Comparison of ENCODE assay signal across 14 cellular contexts in genomic region chr18:12890500-12890899, GRCh38. TPM values are rescaled to one million over a fixed set of nuclear protein-coding genes. Genes with fewer than 3 reads are reported as not detected.
DNase-seq lines count a peak whose midpoint lies in the region; ATAC-seq, FAIRE-seq and TF ChIP-seq lines count a peak whose summit lies in the region.
"Had no signal": no experiment of that assay in that cellular context is flagged by ENCODE, and none has a peak within 500 bp of the region (broad histone marks: within the 10 kb centered on the region; RNA-seq: fewer than 3 reads in every experiment).

No MANE protein-coding gene starts in this region.

- no peak for FAIRE-seq in H1 (lab: Jason Lieb, UNC)
- FAIRE-seq: islet of Langerhans had no signal

- H3K4me1 Mint-ChIP-seq in natural killer cell treated with Interleukin-12 subunit alpha and Interleukin-12 subunit beta and Interleukin-15 and Interleukin-18, amount 100 ng/mL, for 72 hours (ENCODE audit: low read depth in 2 of 2), result peaks cover 45 to 53% of the 10 kb centered on the region in 2 donors
- H3K4me1 Mint-ChIP-seq in natural killer cell, result peaks cover 8 to 15% of the 10 kb centered on the region in 2 donors

- H3K27me3 Mint-ChIP-seq in natural killer cell treated with Interleukin-12 subunit alpha and Interleukin-12 subunit beta and Interleukin-15 and Interleukin-18, amount 100 ng/mL, for 72 hours, result peaks cover 0 to 2% of the 10 kb centered on the region in 2 donors
- H3K27me3 Mint-ChIP-seq in natural killer cell (ENCODE audit: low read depth in 2 of 2), result peaks cover 0 to 7% of the 10 kb centered on the region in 2 donors

- no peak for TF ChIP-seq CTCF in natural killer cell (IDR thresholded peaks at IDR 0.05)
- peak in 2 of 3 experiments; percentile 2 to 45; a peak in 3 of 4 replicates for TF ChIP-seq CTCF in H1 (IDR thresholded peaks at IDR 0.05; ENCODE audit: control extremely low read depth in 1 of 3, insufficient read depth in 1 of 3, low read depth in 1 of 3, low read length in 3 of 3)
- TF ChIP-seq CTCF in upper lobe of right lung (IDR thresholded peaks at IDR 0.05), result no peak

- ATAC-seq in natural killer cell treated with Interleukin-12 subunit alpha and Interleukin-12 subunit beta and Interleukin-15 and Interleukin-18, amount 100 ng/mL, for 72 hours, result peak in 1 of 2 donors; percentile 53
- ATAC-seq in natural killer cell (no peak), upper lobe of right lung (peak; percentile 52)
- ATAC-seq: activated T-cell treated with anti-CD3 and anti-CD28 coated beads, Interleukin-2, amount 50 U/mL, for 72 hours had no signal

- H2BK12ac ChIP-seq in H1 (ENCODE audit: low read depth, low read length), result no peak overlapping the region

- no peak overlapping the region for H4K8ac ChIP-seq in H1 (ENCODE audit: extremely low read depth, insufficient read depth, low read length)

- H3K27ac ChIP-seq in H1 (ENCODE audit: low read depth, low read length), result no peak overlapping the region
- no peak overlapping the region for H3K27ac ChIP-seq in upper lobe of right lung
- H3K27ac ChIP-seq: SJSA1 had no signal

- no peak overlapping the region for H2BK5ac ChIP-seq in H1 (ENCODE audit: low read depth, low read length)

- H3K9me3 ChIP-seq in H1 (ENCODE audit: insufficient read depth in 2 of 2, low read depth in 1 of 2, low read length in 1 of 2) (no peaks in the 10 kb centered on the region; a peak in 1 of 4 replicates), upper lobe of right lung (no peaks in the 10 kb centered on the region)
- H3K9me3 ChIP-seq: SJSA1 had no signal

- no peak overlapping the region for H2BK120ac ChIP-seq in H1 (replicated peaks; ENCODE audit: low read depth, low read length)

- no peaks in the 10 kb centered on the region for H4K20me1 ChIP-seq in H1 (replicated peaks in 1 of 2; ENCODE audit: control insufficient read depth in 1 of 2, insufficient read depth in 2 of 2, low read length in 2 of 2)

- CTCF ChIA-PET in H1 (lab: Charles Lee; ENCODE audit: partially characterized antibody), result interaction anchor here (0.9 to 6.1 kb wide), 22 partner anchors 9 to 168 kb away, joined by 3 to 34 read pairs (median 6); no protein-coding TSS in a partner anchor

- no peak overlapping the region for H3K18ac ChIP-seq in H1 (ENCODE audit: extremely low read depth, low read length)

- no peak overlapping the region for H2AFZ ChIP-seq in H1 (ENCODE audit: low read length)

- no peak overlapping the region for H3K56ac ChIP-seq in H1 (replicated peaks; ENCODE audit: insufficient read length, low read depth, low read length)

- POLR2A ChIA-PET in H1 (lab: Charles Lee; ENCODE audit: partially characterized antibody), result interaction anchor here (1.3 to 1.6 kb wide), 2 partner anchors 9 to 22 kb away, joined by 3 to 4 read pairs; no protein-coding TSS in a partner anchor

- no peak overlapping the region for H3K23ac ChIP-seq in H1 (ENCODE audit: insufficient read length)

- H3K79me2 ChIP-seq in H1 (ENCODE audit: control insufficient read depth in 1 of 2, insufficient read depth in 2 of 2, low read length in 2 of 2), result no peaks in the 10 kb centered on the region

- H3K9ac ChIP-seq in H1 (replicated peaks in 1 of 4; ENCODE audit: extremely low read depth in 1 of 4, low read depth in 3 of 4, low read length in 3 of 4), result no peak overlapping the region

- peak overlapping the region; percentile 17 to 78 for H3K27ac Mint-ChIP-seq in natural killer cell treated with Interleukin-12 subunit alpha and Interleukin-12 subunit beta and Interleukin-15 and Interleukin-18, amount 100 ng/mL, for 72 hours
- no peak overlapping the region for H3K27ac Mint-ChIP-seq in natural killer cell
- H3K27ac Mint-ChIP-seq: activated T-cell treated with anti-CD3 and anti-CD28 coated beads, Interleukin-2, amount 50 U/mL, for 72 hours; CD4-positive, alpha-beta memory T cell; progenitor cell of endocrine pancreas had no signal

- H4K5ac ChIP-seq in H1 (ENCODE audit: insufficient read length, low read depth, low read length), result no peak overlapping the region

- DNase-seq in natural killer cell treated with Interleukin-12 subunit alpha and Interleukin-12 subunit beta and Interleukin-15 and Interleukin-18, amount 100 ng/mL, for 72 hours (ENCODE audit: low spot score), result no peak
- DNase-seq in natural killer cell, result no peak
- DNase-seq in NCI-H82 treated with DMSO at 0.1 percent for 48 hours (lab: John Stamatoyannopoulos, UW; ENCODE audit: unreplicated experiment), result peak; percentile 42
- DNase-seq in H1 (ENCODE audit: low read depth in 1 of 2, low spot score in 2 of 2), result no peak
- no peak for DNase-seq in upper lobe of right lung
- DNase-seq in NCI-H1417 treated with DMSO at 0.1 percent for 48 hours (lab: John Stamatoyannopoulos, UW), result no peak
- no peak for DNase-seq in NCI-H774 (lab: John Stamatoyannopoulos, UW)
- no peak for DNase-seq in KG1 (lab: John Stamatoyannopoulos, UW)
- DNase-seq: activated T-cell treated with anti-CD3 and anti-CD28 coated beads, Interleukin-2, amount 50 U/mL, for 72 hours; CD4-positive, alpha-beta memory T cell; cortex of kidney had no signal

- H3K9me3 Mint-ChIP-seq in natural killer cell treated with Interleukin-12 subunit alpha and Interleukin-12 subunit beta and Interleukin-15 and Interleukin-18, amount 100 ng/mL, for 72 hours, result no peaks in the 10 kb centered on the region
- no peaks in the 10 kb centered on the region for H3K9me3 Mint-ChIP-seq in natural killer cell
- H3K9me3 Mint-ChIP-seq: activated T-cell treated with anti-CD3 and anti-CD28 coated beads, Interleukin-2, amount 50 U/mL, for 72 hours had no signal

- no peaks in the 10 kb centered on the region for H3K27me3 ChIP-seq in H1 (replicated peaks in 1 of 4; ENCODE audit: control insufficient read depth in 3 of 4, extremely low read depth in 1 of 4, insufficient read depth in 3 of 4, low read length in 3 of 4)
- H3K27me3 ChIP-seq in upper lobe of right lung, result no peaks in the 10 kb centered on the region
- H3K27me3 ChIP-seq: SJSA1 had no signal

- no peak overlapping the region for H3K4me3 Mint-ChIP-seq in natural killer cell treated with Interleukin-12 subunit alpha and Interleukin-12 subunit beta and Interleukin-15 and Interleukin-18, amount 100 ng/mL, for 72 hours
- no peak overlapping the region for H3K4me3 Mint-ChIP-seq in natural killer cell
- H3K4me3 Mint-ChIP-seq: activated T-cell treated with anti-CD3 and anti-CD28 coated beads, Interleukin-2, amount 50 U/mL, for 72 hours; CD4-positive, alpha-beta memory T cell had no signal

- H2BK15ac ChIP-seq in H1 (ENCODE audit: low read length), result no peak overlapping the region

- peak in 1 of 2 experiments; percentile 30; a peak in 2 of 4 replicates for TF ChIP-seq RAD21 in H1 (IDR thresholded peaks at IDR 0.05 in 1 of 2, conservative IDR thresholded peaks at IDR 0.05 in 1 of 2; ENCODE audit: low read depth in 2 of 2, low read length in 2 of 2)

- TF ChIP-seq EP300 in H1 (IDR thresholded peaks at IDR 0.05; ENCODE audit: borderline replicate concordance in 1 of 2, low read depth in 2 of 2, low read length in 2 of 2), result no peak

- intact Hi-C loops in natural killer cell (cut with micrococcal nuclease) (loop anchor here (5.0 kb wide), 2 partner anchors 163 to 267 kb away; no protein-coding TSS in a partner anchor), upper lobe of right lung (cut with DNase I) (no loop called here)

- H3K4me1 ChIP-seq in H1 (replicated peaks in 1 of 4; ENCODE audit: control insufficient read depth in 3 of 4, insufficient read depth in 4 of 4, low read length in 3 of 4) (peaks cover 0 to 10% (median 2%) of the 10 kb centered on the region in 4 experiments; a peak in 3 of 7 replicates), upper lobe of right lung (no peaks in the 10 kb centered on the region)
- H3K4me1 ChIP-seq: SJSA1 had no signal

- no peak overlapping the region for H3K4ac ChIP-seq in H1 (replicated peaks; ENCODE audit: insufficient read length, low read depth, low read length)

- no peak overlapping the region for H2BK20ac ChIP-seq in H1 (ENCODE audit: low read length)

- WGBS in H1 (ENCODE audit: extremely low coverage in 1 of 2, insufficient coverage in 1 of 2, insufficient read length in 1 of 2, insufficient replicate concordance in 2 of 2, low coverage in 1 of 2, low lambda C conversion rate in 2 of 2, missing lambda C conversion rate in 1 of 2), 2 experiments, result 86% methylated on average over 4 of the region's 4 CpGs; no CpG with 5 or more reads in 1 of the 2 experiments

- no peak for TF ChIP-seq POLR2A in H1 (IDR thresholded peaks at IDR 0.05; ENCODE audit: control extremely low read depth in 1 of 2, low read depth in 2 of 2, low read length in 2 of 2)

- H3K36me3 Mint-ChIP-seq in natural killer cell treated with Interleukin-12 subunit alpha and Interleukin-12 subunit beta and Interleukin-15 and Interleukin-18, amount 100 ng/mL, for 72 hours, result no peaks in the 10 kb centered on the region
- H3K36me3 Mint-ChIP-seq in natural killer cell, result no peaks in the 10 kb centered on the region
- H3K36me3 Mint-ChIP-seq: CD4-positive, alpha-beta memory T cell had no signal

- H4K91ac ChIP-seq in H1 (replicated peaks; ENCODE audit: insufficient read length, low read length), result no peak overlapping the region

- no peak overlapping the region for H3K4me3 ChIP-seq in H1 (ENCODE audit: extremely low read depth in 1 of 4, insufficient read depth in 2 of 4, low read depth in 3 of 4, low read length in 4 of 4)
- no peak overlapping the region for H3K4me3 ChIP-seq in upper lobe of right lung
- H3K4me3 ChIP-seq: SJSA1 had no signal

- H2AK5ac ChIP-seq in H1 (ENCODE audit: low read depth, low read length), result no peak overlapping the region

- H3K79me1 ChIP-seq in H1 (ENCODE audit: low read depth, low read length), result no peaks in the 10 kb centered on the region

- H3K36me3 ChIP-seq in H1 (ENCODE audit: control insufficient read depth in 2 of 4, insufficient read depth in 4 of 4, low read length in 3 of 4) (no peaks in the 10 kb centered on the region), upper lobe of right lung (no peaks in the 10 kb centered on the region)
- H3K36me3 ChIP-seq: SJSA1 had no signal

- no peak overlapping the region for H3K14ac ChIP-seq in H1 (ENCODE audit: insufficient read length)

- no peaks in the 10 kb centered on the region for H3K23me2 ChIP-seq in H1 (ENCODE audit: low read depth, low read length)

- H3K4me2 ChIP-seq in H1 (ENCODE audit: insufficient read depth in 1 of 2, low read depth in 2 of 2, low read length in 2 of 2), result no peak overlapping the region

RNA-seq across cellular contexts. Expression of gene PTPN2, which starts 6.5 kb away (rescaled TPM):
- 100 to 1,000 TPM; 151 to 156 TPM for total RNA-seq in natural killer cell treated with Interleukin-12 subunit alpha and Interleukin-12 subunit beta and Interleukin-15 and Interleukin-18, amount 100 ng/mL, for 72 hours
- 100 to 1,000 TPM; 110 to 115 (median 112) TPM for total RNA-seq in natural killer cell
- total RNA-seq in H1 (2021; fragmentation: NEBNext Ultra II Directional; extraction: Animal tissue kit (Norgen Biotek cat#: 25700)), result 54.0 and 54.5 TPM in 2 replicates
- polyA plus RNA-seq in H1 (2011; rRNA removed), result 11.6 and 16.4 TPM in 2 replicates
- polyA plus RNA-seq in H1 (2011; cell fraction: cytosol; rRNA removed), result 28.2 TPM
- polyA plus RNA-seq in H1 (2011; cell fraction: nucleus; rRNA removed), result 22.1 TPM
- polyA plus RNA-seq in H1 (2012, experiment 1 of 2), result 31.5 to 52.7 TPM (median 36.8 TPM) in 4 replicates
- polyA plus RNA-seq in H1 (2012, experiment 2 of 2), result 6.6 TPM
- polyA plus RNA-seq in H1 (2013, experiment 1 of 2), result 44.5 TPM
- 43.4 TPM for polyA plus RNA-seq in H1 (2013, experiment 2 of 2)
- polyA minus RNA-seq in H1 (2011; rRNA and poly(A)+ RNA removed), result 50.2 and 63.2 TPM in 2 replicates
- polyA minus RNA-seq in H1 (2011; cell fraction: cytosol; rRNA and poly(A)+ RNA removed), result 27.0 TPM
- 39.9 TPM for polyA minus RNA-seq in H1 (2011; cell fraction: nucleus; rRNA and poly(A)+ RNA removed)
- 53.9 TPM for total RNA-seq in upper lobe of right lung

RNA-seq across cellular contexts. Expression of gene SEH1L, which starts 57.3 kb away (rescaled TPM):
- total RNA-seq in natural killer cell treated with Interleukin-12 subunit alpha and Interleukin-12 subunit beta and Interleukin-15 and Interleukin-18, amount 100 ng/mL, for 72 hours, result 100 to 1,000 TPM in 1 of 2 donors, 10 to 100 TPM in 1; 67.2 to 102 TPM
- 10 to 100 TPM; 24.5 to 28.4 (median 26.5) TPM for total RNA-seq in natural killer cell
- total RNA-seq in H1 (2021; fragmentation: NEBNext Ultra II Directional; extraction: Animal tissue kit (Norgen Biotek cat#: 25700)), result 92.6 and 96.7 TPM in 2 replicates
- polyA plus RNA-seq in H1 (2011; rRNA removed), result 31.9 and 41.7 TPM in 2 replicates
- polyA plus RNA-seq in H1 (2011; cell fraction: cytosol; rRNA removed), result 43.4 TPM
- 27.8 TPM for polyA plus RNA-seq in H1 (2011; cell fraction: nucleus; rRNA removed)
- 37.0 to 49.9 TPM (median 42.1 TPM) in 4 replicates for polyA plus RNA-seq in H1 (2012, experiment 1 of 2)
- polyA plus RNA-seq in H1 (2012, experiment 2 of 2), result 7.6 TPM
- polyA plus RNA-seq in H1 (2013, experiment 1 of 2), result 28.0 TPM
- polyA plus RNA-seq in H1 (2013, experiment 2 of 2), result 30.0 TPM
- polyA minus RNA-seq in H1 (2011; rRNA and poly(A)+ RNA removed), result 134 and 195 TPM in 2 replicates
- polyA minus RNA-seq in H1 (2011; cell fraction: cytosol; rRNA and poly(A)+ RNA removed), result 36.8 TPM
- 53.9 TPM for polyA minus RNA-seq in H1 (2011; cell fraction: nucleus; rRNA and poly(A)+ RNA removed)
- total RNA-seq in upper lobe of right lung, result 41.5 TPM

Comparison
In these comparisons a context has a peak if more than half of its experiments do, and no peak if none do; other contexts are left out.
1. H3K27ac Mint-ChIP-seq: peak in natural killer cell treated with Interleukin-12 subunit alpha and Interleukin-12 subunit beta and Interleukin-15 and Interleukin-18, amount 100 ng/mL, for 72 hours (2 of 2); none in natural killer cell (0 of 2).
2. CTCF ChIP-seq: peak in H1 (2 of 3); none in natural killer cell (single experiment) and upper lobe of right lung (single experiment).